Comparison of ENCODE assay signal across 23 cellular contexts in the genomic region with DNA sequence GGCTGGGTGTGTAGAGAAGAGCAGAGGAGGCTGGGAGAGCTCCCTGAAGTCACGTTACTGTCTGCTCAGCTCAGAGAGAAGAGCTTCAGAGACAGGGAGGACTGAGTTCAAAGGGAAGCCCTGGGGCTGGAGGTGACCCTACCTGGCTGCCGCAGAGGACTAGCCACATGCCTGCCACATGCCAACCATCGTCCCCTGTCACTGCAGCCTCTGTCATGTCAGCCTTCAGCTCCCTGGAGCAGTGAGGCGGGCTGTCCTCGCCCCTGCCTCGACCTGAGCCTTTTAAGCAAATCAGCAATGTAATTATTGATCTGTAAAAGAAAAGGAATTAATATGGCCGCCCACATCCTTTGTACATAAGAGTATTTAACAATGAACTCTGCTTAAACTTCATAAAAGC.
"Had no signal": no experiment of that assay in that cellular context is flagged by ENCODE, and none has a peak within 500 bp of the region (broad histone marks: within the 10 kb centered on the region; RNA-seq: fewer than 3 reads in every experiment).

No MANE protein-coding gene starts in this region.

- H3K9me3 ChIP-seq: adrenal gland, spleen, thoracic aorta, vagina had no signal

- H3K4me3 Mint-ChIP-seq: activated naive CD8-positive, alpha-beta T cell; central memory CD8-positive, alpha-beta T cell; memory B cell; neural progenitor cell; T-helper 17 cell; type B pancreatic cell had no signal

- H3K4me1 Mint-ChIP-seq: memory B cell had no signal

- H3K27me3 Mint-ChIP-seq: activated naive CD8-positive, alpha-beta T cell had no signal

- H3K4me3 ChIP-seq: adrenal gland, neural progenitor cell, spleen, thoracic aorta, vagina had no signal

- H3K27ac Mint-ChIP-seq: activated naive CD8-positive, alpha-beta T cell; memory B cell; neural progenitor cell; T-helper 17 cell; type B pancreatic cell had no signal

- DNase-seq: activated CD4-positive, alpha-beta T cell treated with anti-CD3 and anti-CD28 coated beads for 4 hours; activated CD4-positive, alpha-beta T cell treated with anti-CD3 and anti-CD28 coated beads, Interleukin-2, amount 50 U/mL, for 48 hours; activated CD4-positive, CD25-positive, alpha-beta regulatory T cell; activated T-cell treated with anti-CD3 and anti-CD28 coated beads, Interleukin-2, amount 50 U/mL, for 1 hour; cortex of kidney; effector CD4-positive, alpha-beta T cell; erythroblast; foreskin melanocyte; hypothalamus; stimulated activated CD4-positive, alpha-beta T cell treated with anti-CD3 and anti-CD28 coated beads, Interleukin-4, amount 100 ng/mL, for 1 hour; stimulated activated naive CD4-positive, alpha-beta T cell; SW 1271; T-helper 17 cell had no signal

- H3K27ac ChIP-seq: adrenal gland, neural progenitor cell, spleen, thoracic aorta, vagina had no signal

- H3K27me3 ChIP-seq: adrenal gland, neural progenitor cell, spleen, vagina had no signal

- H3K36me3 ChIP-seq: adrenal gland, neural progenitor cell, spleen, thoracic aorta, vagina had no signal

- H3K4me1 ChIP-seq: adrenal gland, neural progenitor cell, vagina had no signal

- ATAC-seq: T-helper 17 cell had no signal

- H3K36me3 Mint-ChIP-seq: activated naive CD8-positive, alpha-beta T cell; memory B cell; naive thymus-derived CD4-positive, alpha-beta T cell; neural progenitor cell; type B pancreatic cell had no signal

- H3K9me3 Mint-ChIP-seq: central memory CD8-positive, alpha-beta T cell; memory B cell; naive thymus-derived CD4-positive, alpha-beta T cell; neural progenitor cell; type B pancreatic cell had no signal
